In genomic region chr19:18726846-18727245, GRCh38 we compare ENCODE assay signal across 1 cellular context.
TF ChIP-seq lines count a peak whose summit lies in the region.

No MANE protein-coding gene starts in this region.

TF ChIP-seq in HepG2, 621 proteins besides CTCF, POLR2A, EP300 and RAD21:
- TF ChIP-seq PHF21A (CRISPR knock-in tag; IDR thresholded peaks at IDR 0.05): no peak
- no peak for TF ChIP-seq ATF3 (CRISPR knock-in tag; IDR thresholded peaks at IDR 0.05)
- peak; percentile 57; the same call in 1 of the 2 replicates for TF ChIP-seq ZNF770 (CRISPR knock-in tag; IDR thresholded peaks at IDR 0.05)
- TF ChIP-seq ZBTB43 (CRISPR knock-in tag; conservative IDR thresholded peaks at IDR 0.05): no peak
- TF ChIP-seq ZMYM3 (CRISPR knock-in tag; IDR thresholded peaks at IDR 0.05): peak; percentile 50; the same call in 1 of the 2 replicates
- TF ChIP-seq U2AF1 (optimal IDR thresholded peaks at IDR 0.05; ENCODE audit: low read depth, low read length): no peak
- TF ChIP-seq NCOA5 (CRISPR knock-in tag; IDR thresholded peaks at IDR 0.05): no peak
- no peak for TF ChIP-seq ZBTB44 (CRISPR knock-in tag; IDR thresholded peaks at IDR 0.05)
- no peak for TF ChIP-seq NFATC3 (CRISPR knock-in tag; IDR thresholded peaks at IDR 0.05)
- TF ChIP-seq TFAP4 (IDR thresholded peaks at IDR 0.05; ENCODE audit: borderline replicate concordance, low read depth): no peak
- no peak for TF ChIP-seq ZNF850 (CRISPR knock-in tag; conservative IDR thresholded peaks at IDR 0.05)
- peak; percentile 90 for TF ChIP-seq ZNF121 (CRISPR knock-in tag; IDR thresholded peaks at IDR 0.05)
- no peak for TF ChIP-seq HNRNPL (IDR thresholded peaks at IDR 0.05; ENCODE audit: low read depth, low read length)
- no peak for TF ChIP-seq ZNF510 (CRISPR knock-in tag; IDR thresholded peaks at IDR 0.05; ENCODE audit: low read depth)
- TF ChIP-seq CCDC6 (CRISPR knock-in tag; IDR thresholded peaks at IDR 0.05): no peak
- no peak for TF ChIP-seq NR2C2 (CRISPR knock-in tag; IDR thresholded peaks at IDR 0.05; ENCODE audit: borderline replicate concordance)
- no peak for TF ChIP-seq ZBTB34 (CRISPR knock-in tag; IDR thresholded peaks at IDR 0.05)
- no peak for TF ChIP-seq ZNF160 (CRISPR knock-in tag; IDR thresholded peaks at IDR 0.05)
- no peak for TF ChIP-seq BRCA1 (CRISPR knock-in tag; IDR thresholded peaks at IDR 0.05)
TF ChIP-seq in HepG2: peak in this region for 3.
